Comparison of ENCODE assay signal across 8 cellular contexts in the genomic region with DNA sequence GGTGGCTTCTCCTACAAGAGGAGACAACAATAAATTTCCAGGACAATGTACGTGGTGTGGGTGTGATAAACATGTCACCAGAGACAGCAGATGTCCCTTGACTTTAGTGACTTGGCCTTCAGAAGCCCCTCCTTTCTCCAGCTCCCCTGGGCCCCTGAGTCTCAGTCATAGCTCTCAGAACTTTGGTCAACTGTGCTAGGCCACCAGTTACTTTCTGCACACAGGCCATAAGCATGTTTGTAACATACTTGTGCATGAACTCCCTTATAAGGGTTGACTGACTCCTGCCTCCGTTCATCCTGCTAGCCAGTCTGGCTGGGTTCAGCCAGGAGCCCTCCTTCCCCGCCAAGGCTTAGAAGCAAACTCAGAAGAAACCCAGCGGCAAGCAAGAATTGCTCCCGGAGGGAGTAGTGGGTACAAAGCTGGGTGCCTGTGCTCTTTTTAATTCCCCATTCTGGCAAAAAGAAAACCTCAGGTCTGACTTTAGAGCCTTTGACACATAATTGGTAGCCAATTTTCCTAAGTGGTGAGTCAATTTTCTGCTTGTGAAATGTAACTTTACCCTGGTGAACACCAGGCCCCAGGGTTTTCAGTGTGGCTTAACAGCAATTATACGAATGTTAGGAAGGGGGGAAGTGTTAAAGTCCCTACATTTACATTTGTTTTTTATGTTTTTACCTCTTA. TPM values are rescaled to one million over a fixed set of nuclear protein-coding genes. Genes with fewer than 3 reads are reported as not detected.
DNase-seq lines count a peak whose midpoint lies in the region; ATAC-seq and TF ChIP-seq lines count a peak whose summit lies in the region.

No MANE protein-coding gene starts in this region.

- peaks cover 4% of the 10 kb centered on the region for H3K27me3 ChIP-seq in rectal smooth muscle tissue (ENCODE audit: control insufficient read depth, insufficient read depth, low read length)

- H3K27ac ChIP-seq in coronary artery (peak overlapping the region; percentile 88 to 92), rectal smooth muscle tissue (ENCODE audit: low read depth, low read length) (peak overlapping the region; percentile 46)

- peak; percentile 41 for ATAC-seq in GM21576 (IDR thresholded peaks at IDR 0.05; ENCODE audit: unreplicated experiment)

- H3K4me3 ChIP-seq in coronary artery (peak overlapping the region; percentile 70), rectal smooth muscle tissue (ENCODE audit: low read length) (peak overlapping the region; percentile 49)

- H3K9ac ChIP-seq in rectal smooth muscle tissue (ENCODE audit: low read length), result no peak overlapping the region

- peak; percentile 51 for DNase-seq in GM03348 (ENCODE audit: low spot score)
- DNase-seq in M059J (ENCODE audit: low read depth), result peak; percentile 58
- DNase-seq in coronary artery (ENCODE audit: low spot score), result no peak
- no peak for DNase-seq in NCI-H146 (lab: John Stamatoyannopoulos, UW)
- no peak for DNase-seq in NCI-H2196 (lab: John Stamatoyannopoulos, UW; ENCODE audit: unreplicated experiment)
- DNase-seq in NCI-H187 treated with DMSO at 0.1 percent for 48 hours (lab: John Stamatoyannopoulos, UW), result no peak

- H3K4me1 ChIP-seq in rectal smooth muscle tissue (ENCODE audit: control insufficient read depth, insufficient read depth, low read length), result peaks cover 10% of the 10 kb centered on the region

- TF ChIP-seq CTCF in coronary artery (IDR thresholded peaks at IDR 0.05), result no peak

- H3K36me3 ChIP-seq in rectal smooth muscle tissue (ENCODE audit: control insufficient read depth, insufficient read depth, low read length), result no peaks in the 10 kb centered on the region

RNA-seq across cellular contexts. Expression of a gene that starts 49.2 kb away (rescaled TPM):
- total RNA-seq in M059J (2014; rRNA removed; shearing (Covaris generic)), result 1.5 and 5.4 TPM in 2 replicates

Comparison
In these comparisons a context has a peak if more than half of its experiments do, and no peak if none do; other contexts are left out.
1. DNase-seq: peak in GM03348 (single experiment) and M059J (single experiment); none in coronary artery (single experiment), NCI-H146 (single experiment), NCI-H2196 (single experiment) and NCI-H187 treated with DMSO at 0.1 percent for 48 hours (single experiment).